ENCODE assay signal across 12 cellular contexts in the genomic region with DNA sequence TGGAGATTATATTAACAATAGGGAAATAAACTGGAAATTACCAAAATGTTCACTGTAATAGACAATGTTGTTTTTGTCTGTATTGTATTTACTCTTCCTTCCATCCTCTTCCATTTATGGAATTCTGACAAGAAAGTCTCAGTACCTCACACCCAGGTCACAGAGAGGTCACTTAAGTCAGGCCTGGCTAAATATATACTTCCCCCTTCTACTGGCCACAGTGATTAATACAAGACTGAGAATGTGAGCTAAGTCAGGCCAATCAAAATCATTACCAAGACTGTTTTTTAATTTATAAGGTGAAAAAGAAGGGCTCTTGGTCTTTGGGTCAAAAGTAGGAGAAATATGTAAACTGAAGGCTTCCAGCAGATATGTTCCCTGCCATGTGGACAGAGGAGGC.
A peak's percentile ranks its signal among the peaks of the same experiment; 100 is the strongest.
DNase-seq lines count a peak whose midpoint lies in the region; ATAC-seq and TF ChIP-seq lines count a peak whose summit lies in the region.
"Had no signal": no experiment of that assay in that cellular context is flagged by ENCODE, and none has a peak within 500 bp of the region (broad histone marks: within the 10 kb centered on the region; RNA-seq: fewer than 3 reads in every experiment).

No MANE protein-coding gene starts in this region.

- peak; percentile 83 for ATAC-seq in GM18867 (IDR thresholded peaks at IDR 0.05; ENCODE audit: unreplicated experiment)
- ATAC-seq in HG02610 (IDR thresholded peaks at IDR 0.05; ENCODE audit: unreplicated experiment) = peak; percentile 81

- no peaks in the 10 kb centered on the region for H3K27me3 ChIP-seq in liver (ENCODE audit: control insufficient read depth in 4 of 4, insufficient read depth in 4 of 4, low read length in 3 of 4)
- H3K27me3 ChIP-seq in esophagus muscularis mucosa = no peaks in the 10 kb centered on the region
- H3K27me3 ChIP-seq: transverse colon had no signal

- H3K36me3 ChIP-seq in liver (ENCODE audit: control insufficient read depth in 4 of 4, insufficient read depth in 3 of 4, low read depth in 1 of 4, low read length in 3 of 4) (no peaks in the 10 kb centered on the region), esophagus muscularis mucosa (no peaks in the 10 kb centered on the region)
- H3K36me3 ChIP-seq: transverse colon had no signal

- H3K4me1 ChIP-seq in liver (ENCODE audit: control insufficient read depth in 4 of 4, insufficient read depth in 4 of 4, low read length in 3 of 4) (peaks cover 0 to 15% (median 0%) of the 10 kb centered on the region in 4 donors), esophagus muscularis mucosa (peaks cover 6 to 8% (median 6%) of the 10 kb centered on the region in 4 donors)

- TF ChIP-seq CTCF in liver (IDR thresholded peaks at IDR 0.05; ENCODE audit: low read depth, low read length, missing input control) = no peak
- no peak for TF ChIP-seq CTCF in esophagus muscularis mucosa (IDR thresholded peaks at IDR 0.05)

- H3K4me3 ChIP-seq in liver (ENCODE audit: low read depth in 1 of 3, low read length in 3 of 3) (no peak overlapping the region), esophagus muscularis mucosa (no peak overlapping the region)
- H3K4me3 ChIP-seq: transverse colon had no signal

- DNase-seq in LHCN-M2 (ENCODE audit: low read depth) (peak; percentile 51), pons (ENCODE audit: low spot score) (no peak), activated T-cell treated with anti-CD3 and anti-CD28 coated beads for 4 hours (no peak), T-helper 2 cell (no peak), esophagus muscularis mucosa (ENCODE audit: extremely low spot score) (no peak)
- DNase-seq: activated naive CD4-positive, alpha-beta T cell treated with anti-CD3 and anti-CD28 coated beads, Interleukin-2, amount 50 U/mL, for 16 hours; GF-D8; NCI-H2171; transverse colon had no signal

- H3K27ac ChIP-seq in liver (ENCODE audit: low read depth in 1 of 2, low read length in 2 of 2) (no peak overlapping the region), esophagus muscularis mucosa (replicated peaks in 1 of 4) (no peak overlapping the region)
- H3K27ac ChIP-seq: transverse colon had no signal

- no peak overlapping the region for H3K9ac ChIP-seq in liver (ENCODE audit: low read depth in 1 of 2, low read length in 2 of 2)

- TF ChIP-seq POLR2A in esophagus muscularis mucosa (IDR thresholded peaks at IDR 0.05; ENCODE audit: low read depth) = no peak

- intact Hi-C loops in esophagus muscularis mucosa (cut with DNase I) = no loop called here

- no peak for TF ChIP-seq EP300 in esophagus muscularis mucosa (IDR thresholded peaks at IDR 0.05)

- H3K9me3 ChIP-seq in liver (ENCODE audit: control insufficient read depth in 4 of 4, low read length in 3 of 4) = no peaks in the 10 kb centered on the region
- no peaks in the 10 kb centered on the region for H3K9me3 ChIP-seq in esophagus muscularis mucosa
- H3K9me3 ChIP-seq: transverse colon had no signal

- no peak for TF ChIP-seq RAD21 in liver (IDR thresholded peaks at IDR 0.05)

TF ChIP-seq in liver, 16 proteins besides CTCF, POLR2A, EP300 and RAD21:
- TF ChIP-seq HNF4G (IDR thresholded peaks at IDR 0.05) (no peak), RXRA (IDR thresholded peaks at IDR 0.05) (peak; percentile 7 to 36), YY1 (IDR thresholded peaks at IDR 0.05) (no peak), SP1 (IDR thresholded peaks at IDR 0.05) (no peak)
